14 cellular contexts compared by ENCODE assay signal in the genomic region with DNA sequence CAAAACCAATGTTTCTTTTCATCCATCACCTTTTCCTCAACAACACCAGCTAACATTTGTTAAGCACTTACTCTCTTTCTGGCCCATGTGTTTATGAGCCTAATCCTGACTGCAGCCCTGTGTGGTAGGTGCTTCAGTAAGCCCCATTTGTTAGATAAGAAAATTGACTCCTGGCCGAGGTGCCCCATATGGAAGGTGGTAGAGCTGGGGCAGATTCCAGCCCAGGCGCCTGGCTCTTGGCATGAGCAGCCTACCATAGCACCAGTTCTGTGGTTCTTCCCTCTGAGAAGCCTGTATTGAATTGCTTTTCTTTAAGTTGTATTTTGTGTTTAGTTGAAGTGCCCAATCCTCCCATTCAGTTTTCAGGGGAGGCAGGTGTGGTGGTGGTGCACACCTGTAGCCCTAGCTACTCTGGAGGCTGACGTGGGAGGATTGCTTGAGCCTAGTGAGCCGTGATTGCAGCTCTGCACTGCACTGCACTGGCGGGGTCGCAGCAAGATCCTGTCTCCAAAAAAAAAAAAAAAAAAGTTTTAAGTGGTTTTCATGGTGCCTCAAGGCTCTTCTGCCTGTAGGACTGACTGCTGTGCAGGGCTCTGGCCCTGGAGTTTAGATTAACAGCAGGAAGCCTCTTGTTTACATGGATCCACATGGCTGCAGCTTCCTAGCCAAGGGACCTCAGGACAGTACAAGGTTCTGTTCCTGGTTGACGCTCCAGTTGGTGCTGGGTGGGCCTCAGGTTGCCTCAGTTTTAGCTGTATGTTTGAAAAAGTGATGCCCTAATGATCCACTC.
DNase-seq lines count a peak whose midpoint lies in the region; ATAC-seq, FAIRE-seq and TF ChIP-seq lines count a peak whose summit lies in the region.
"Had no signal": no experiment of that assay in that cellular context is flagged by ENCODE, and none has a peak within 500 bp of the region (broad histone marks: within the 10 kb centered on the region; RNA-seq: fewer than 3 reads in every experiment).

No MANE protein-coding gene starts in this region.

- H3K4me1 ChIP-seq in HepG2 (ENCODE audit: insufficient read depth, low read length): peaks cover 43% of the 10 kb centered on the region
- H3K4me1 ChIP-seq in right lobe of liver: peaks cover 0 to 6% (median 0%) of the 10 kb centered on the region in 4 donors
- H3K4me1 ChIP-seq in gastroesophageal sphincter: peaks cover 0 to 36% (median 5%) of the 10 kb centered on the region in 3 donors

- H3K27me3 Mint-ChIP-seq in activated CD8-positive, alpha-beta T cell treated with anti-CD3 and anti-CD28 coated beads, Interleukin-2, amount 10 ng/mL, durations not matched to agents 7 days and 5 days (ENCODE audit: low read depth): no peaks in the 10 kb centered on the region
- H3K27me3 Mint-ChIP-seq in memory B cell: peaks cover 10% of the 10 kb centered on the region

- H3K9ac ChIP-seq in HepG2 (ENCODE audit: insufficient read depth, low read depth, low read length): no peak overlapping the region

- H3K4me2 ChIP-seq in HepG2 (ENCODE audit: low read depth, low read length): peak overlapping the region; percentile 16; the same call in 1 of the 2 replicates

- no peak overlapping the region for H3K27ac ChIP-seq in HepG2 (ENCODE audit: extremely low read length, insufficient read depth, low read length)
- H3K27ac ChIP-seq in right lobe of liver: peak overlapping the region in 1 of 3 donors; percentile 0
- no peak overlapping the region for H3K27ac ChIP-seq in gastroesophageal sphincter
- H3K27ac ChIP-seq: epithelial cell of prostate had no signal

- H3K4me3 Mint-ChIP-seq in activated CD8-positive, alpha-beta T cell treated with anti-CD3 and anti-CD28 coated beads, Interleukin-2, amount 10 ng/mL, durations not matched to agents 7 days and 5 days: peak overlapping the region; percentile 49
- H3K4me3 Mint-ChIP-seq in memory B cell: no peak overlapping the region
- H3K4me3 Mint-ChIP-seq: HFFc6 had no signal

- 47% methylated on average over 7 of the region's 7 CpGs for WGBS in HepG2 (ENCODE audit: low lambda C conversion rate)
- 64% methylated on average over 3 of the region's 7 CpGs for WGBS in right lobe of liver (ENCODE audit: insufficient coverage, low coverage, low lambda C conversion rate, missing lambda C conversion rate)
- 89 to 100% methylated on average over 1 to 3 of the region's 7 CpGs for WGBS in gastroesophageal sphincter (ENCODE audit: low coverage in 1 of 2), 2 donors

- H3K4me3 ChIP-seq in HepG2 (replicated peaks in 1 of 3; ENCODE audit: insufficient read depth in 1 of 3, low read depth in 2 of 3, low read length in 3 of 3) (no peak overlapping the region), right lobe of liver (no peak overlapping the region), gastroesophageal sphincter (no peak overlapping the region)

- intact Hi-C loops in HepG2 (cut with micrococcal nuclease; ENCODE audit: unreplicated experiment) (no loop called here), right lobe of liver (cut with DNase I) (loop anchor here in 1 of 2 donors (10.0 kb wide), 1 partner anchor 55 kb away; no protein-coding TSS in a partner anchor)

- FAIRE-seq in HepG2 (lab: Jason Lieb, UNC): no peak
- FAIRE-seq: GM12891 had no signal

- H3K36me3 ChIP-seq in HepG2 (replicated peaks in 1 of 2; ENCODE audit: control insufficient read depth in 1 of 2, insufficient read depth in 2 of 2, low read length in 2 of 2): no peaks in the 10 kb centered on the region
- no peaks in the 10 kb centered on the region for H3K36me3 ChIP-seq in right lobe of liver
- H3K36me3 ChIP-seq in gastroesophageal sphincter: no peaks in the 10 kb centered on the region

- peaks cover 9% of the 10 kb centered on the region for H3K36me3 Mint-ChIP-seq in activated CD8-positive, alpha-beta T cell treated with anti-CD3 and anti-CD28 coated beads, Interleukin-2, amount 10 ng/mL, durations not matched to agents 7 days and 5 days (ENCODE audit: low read depth)
- no peaks in the 10 kb centered on the region for H3K36me3 Mint-ChIP-seq in memory B cell

- TF ChIP-seq POLR2A in HepG2 (IDR thresholded peaks at IDR 0.05; ENCODE audit: insufficient read depth in 1 of 2, low read depth in 2 of 2, low read length in 2 of 2) (no peak), right lobe of liver (IDR thresholded peaks at IDR 0.05) (no peak), gastroesophageal sphincter (IDR thresholded peaks at IDR 0.05) (no peak)

- in situ Hi-C loops in HepG2 (cut with HindIII; ENCODE audit: extremely low pct_ligation_motif_present, low pct_unique_long_range_greater_than_20kb): no loop called here

- no peak for TF ChIP-seq EP300 in HepG2 (IDR thresholded peaks at IDR 0.05; ENCODE audit: low read depth in 2 of 2, low read length in 2 of 2)
- TF ChIP-seq EP300 in HepG2 (CRISPR knock-in tag; IDR thresholded peaks at IDR 0.05; ENCODE audit: borderline replicate concordance): no peak
- TF ChIP-seq EP300 in gastroesophageal sphincter (IDR thresholded peaks at IDR 0.05): no peak

- ATAC-seq in HepG2 (peak; percentile 36; the same call in 2 of the 3 replicates), right lobe of liver (no peak), memory B cell (ENCODE audit: low read depth) (no peak), gastroesophageal sphincter (no peak), HG03045 (IDR thresholded peaks at IDR 0.05; ENCODE audit: unreplicated experiment) (no peak)
- ATAC-seq in activated CD8-positive, alpha-beta T cell treated with anti-CD3 and anti-CD28 coated beads, Interleukin-2, amount 10 ng/mL, durations not matched to agents 7 days and 5 days: peak; percentile 37
- ATAC-seq: SK-N-SH treated with all-trans-retinoic acid at 6 μM for 48 hours had no signal

- H4K20me1 ChIP-seq in HepG2 (ENCODE audit: insufficient read depth, low read length): no peaks in the 10 kb centered on the region

- H3K9me3 Mint-ChIP-seq in activated CD8-positive, alpha-beta T cell treated with anti-CD3 and anti-CD28 coated beads, Interleukin-2, amount 10 ng/mL, durations not matched to agents 7 days and 5 days (ENCODE audit: insufficient read depth): no peaks in the 10 kb centered on the region
- H3K9me3 Mint-ChIP-seq in memory B cell: no peaks in the 10 kb centered on the region
- H3K9me3 Mint-ChIP-seq: HFFc6 had no signal

- CTCF ChIA-PET in HepG2 (lab: Yijun Ruan, JAX; ENCODE audit: low intra/inter-chr PET ratio, low total read pairs): no interaction called here
- CTCF ChIA-PET in activated CD8-positive, alpha-beta T cell treated with anti-CD3 and anti-CD28 coated beads, Interleukin-2, amount 10 ng/mL, durations not matched to agents 7 days and 5 days (lab: Charles Lee): interaction anchor here (1.0 to 4.5 kb wide), 9 partner anchors 12 to 276 kb away, joined by 3 to 22 read pairs (median 4); no protein-coding TSS in a partner anchor

- no peak overlapping the region for H2AFZ ChIP-seq in HepG2 (ENCODE audit: low read length)

- no peaks in the 10 kb centered on the region for H3K27me3 ChIP-seq in HepG2 (ENCODE audit: control insufficient read depth in 1 of 2, insufficient read depth in 2 of 2, low read length in 2 of 2)
- no peaks in the 10 kb centered on the region for H3K27me3 ChIP-seq in right lobe of liver
- no peaks in the 10 kb centered on the region for H3K27me3 ChIP-seq in gastroesophageal sphincter

- H3K79me2 ChIP-seq in HepG2 (ENCODE audit: insufficient read depth, low read length): no peaks in the 10 kb centered on the region

- H3K9me3 ChIP-seq in HepG2 (ENCODE audit: low read length) (no peaks in the 10 kb centered on the region), right lobe of liver (no peaks in the 10 kb centered on the region), gastroesophageal sphincter (no peaks in the 10 kb centered on the region)

- POLR2A ChIA-PET in HepG2 (lab: Yijun Ruan, JAX): interaction anchor here (0.7 kb wide), 1 partner anchor 125 kb away, joined by 4 read pairs; no protein-coding TSS in a partner anchor
- POLR2A ChIA-PET in activated CD8-positive, alpha-beta T cell treated with anti-CD3 and anti-CD28 coated beads, Interleukin-2, amount 10 ng/mL, durations not matched to agents 7 days and 5 days (lab: Charles Lee): interaction anchor here (0.6 to 2.6 kb wide), 6 partner anchors 45 to 268 kb away, joined by 3 to 17 read pairs (median 6); no protein-coding TSS in a partner anchor

- H3K4me1 Mint-ChIP-seq in activated CD8-positive, alpha-beta T cell treated with anti-CD3 and anti-CD28 coated beads, Interleukin-2, amount 10 ng/mL, durations not matched to agents 7 days and 5 days (ENCODE audit: low read depth): peaks cover 56% of the 10 kb centered on the region
- H3K4me1 Mint-ChIP-seq in memory B cell: peaks cover 23% of the 10 kb centered on the region

- no TSS peak for BruUV-seq in HepG2 (replicated peaks; lab: Mats Ljungman, UMichigan)

- H3K27ac Mint-ChIP-seq in activated CD8-positive, alpha-beta T cell treated with anti-CD3 and anti-CD28 coated beads, Interleukin-2, amount 10 ng/mL, durations not matched to agents 7 days and 5 days: peak overlapping the region; percentile 96
- H3K27ac Mint-ChIP-seq in memory B cell: peak overlapping the region; percentile 21
- H3K27ac Mint-ChIP-seq: HFFc6 had no signal

- TF ChIP-seq RAD21 in HepG2 (CRISPR knock-in tag; IDR thresholded peaks at IDR 0.05): no peak

- no peak for DNase-seq in HepG2 (ENCODE audit: low spot score)
- DNase-seq in right lobe of liver: no peak
- DNase-seq in activated CD8-positive, alpha-beta T cell treated with anti-CD3 and anti-CD28 coated beads, Interleukin-2, amount 10 ng/mL, durations not matched to agents 7 days and 5 days: no peak
- no peak for DNase-seq in memory B cell (ENCODE audit: low spot score in 2 of 2)
- no peak for DNase-seq in RPMI8226
- DNase-seq in RKO (ENCODE audit: low spot score): no peak
- DNase-seq: Calu3, HFFc6, NCI-H510A had no signal

- TF ChIP-seq CTCF in HepG2 (CRISPR knock-in tag; IDR thresholded peaks at IDR 0.05) (no peak), right lobe of liver (IDR thresholded peaks at IDR 0.05) (no peak), gastroesophageal sphincter (IDR thresholded peaks at IDR 0.05) (no peak)

Comparison
In these comparisons a context has a peak if more than half of its experiments do, and no peak if none do; other contexts are left out.
1. ATAC-seq: peak in HepG2 (single experiment) and activated CD8-positive, alpha-beta T cell treated with anti-CD3 and anti-CD28 coated beads, Interleukin-2, amount 10 ng/mL, durations not matched to agents 7 days and 5 days (single experiment); none in right lobe of liver (0 of 4), memory B cell (single experiment), gastroesophageal sphincter (single experiment) and HG03045 (single experiment).